ENCODE assay signal across 18 cellular contexts in genomic region chr1:68149110-68149798, GRCh38.
DNase-seq lines count a peak whose midpoint lies in the region; ATAC-seq and TF ChIP-seq lines count a peak whose summit lies in the region.
"Had no signal": no experiment of that assay in that cellular context is flagged by ENCODE, and none has a peak within 500 bp of the region (broad histone marks: within the 10 kb centered on the region; RNA-seq: fewer than 3 reads in every experiment).

No MANE protein-coding gene starts in this region.

- intact Hi-C loops in CD8-positive, alpha-beta T cell (cut with DNase I, micrococcal nuclease) = no loop called here

- peaks cover 8 to 47% (median 8%) of the 10 kb centered on the region in 3 donors for H3K4me1 ChIP-seq in gastroesophageal sphincter
- H3K4me1 ChIP-seq in skeletal muscle tissue (ENCODE audit: control insufficient read depth in 3 of 3, insufficient read depth in 3 of 3, low read length in 3 of 3) = peaks cover 30 to 31% (median 30%) of the 10 kb centered on the region in 3 donors
- H3K4me1 ChIP-seq in CD8-positive, alpha-beta T cell (ENCODE audit: insufficient read depth, low read length) = no peaks in the 10 kb centered on the region
- H3K4me1 ChIP-seq: SJCRH30 had no signal

- peak overlapping the region in 2 of 3 donors; percentile 20 to 57 for H3K9ac ChIP-seq in skeletal muscle tissue (ENCODE audit: low read depth in 1 of 3, low read length in 3 of 3)

- H3K36me3 ChIP-seq in gastroesophageal sphincter (peaks cover 9 to 85% of the 10 kb centered on the region in 2 donors), skeletal muscle tissue (ENCODE audit: control insufficient read depth in 3 of 3, insufficient read depth in 3 of 3, low read length in 3 of 3) (peaks cover 0 to 24% (median 0%) of the 10 kb centered on the region in 3 donors)
- H3K36me3 ChIP-seq in CD8-positive, alpha-beta T cell (ENCODE audit: insufficient read depth, low read length) = no peaks in the 10 kb centered on the region

- H3K27ac Mint-ChIP-seq in CD8-positive, alpha-beta T cell = no peak overlapping the region
- H3K27ac Mint-ChIP-seq: B cell; CD4-positive, CD25-positive, alpha-beta regulatory T cell; IgD-negative memory B cell had no signal

- peak; percentile 38 for DNase-seq in cerebellum (ENCODE audit: low spot score)
- peak; percentile 90 for DNase-seq in myocyte (ENCODE audit: low read depth)
- DNase-seq in NK-92 (lab: John Stamatoyannopoulos, UW; ENCODE audit: unreplicated experiment) = no peak
- DNase-seq in NCI-H446 treated with DMSO at 0.1 percent for 48 hours (lab: John Stamatoyannopoulos, UW) = no peak
- no peak for DNase-seq in CD8-positive, alpha-beta T cell
- DNase-seq: CD4-positive, CD25-positive, alpha-beta regulatory T cell; DMS53; H7; Kasumi-1; MM.1S; NCI-H1092 treated with DMSO at 0.1 percent for 48 hours; NCI-H2081 treated with DMSO at 0.1 percent for 48 hours; NK-92 treated with Interleukin-12 subunit alpha and Interleukin-12 subunit beta, amount 100 ng/mL, for 24 hours; SJCRH30 had no signal

- CTCF ChIA-PET in CD8-positive, alpha-beta T cell (lab: Charles Lee) = no interaction called here

- no peaks in the 10 kb centered on the region for H3K4me1 Mint-ChIP-seq in CD8-positive, alpha-beta T cell (ENCODE audit: low read depth)
- H3K4me1 Mint-ChIP-seq: B cell; CD4-positive, CD25-positive, alpha-beta regulatory T cell; IgD-negative memory B cell had no signal

- H3K9me3 ChIP-seq in gastroesophageal sphincter (no peaks in the 10 kb centered on the region), skeletal muscle tissue (ENCODE audit: control insufficient read depth in 3 of 3, low read length in 3 of 3) (no peaks in the 10 kb centered on the region)
- H3K9me3 ChIP-seq in CD8-positive, alpha-beta T cell (ENCODE audit: low read length) = no peaks in the 10 kb centered on the region
- H3K9me3 ChIP-seq: SJCRH30 had no signal

- no peaks in the 10 kb centered on the region for H3K27me3 Mint-ChIP-seq in CD8-positive, alpha-beta T cell (ENCODE audit: low read depth)
- H3K27me3 Mint-ChIP-seq: CD4-positive, CD25-positive, alpha-beta regulatory T cell had no signal

- TF ChIP-seq EP300 in gastroesophageal sphincter (IDR thresholded peaks at IDR 0.05) = no peak

- H3K4me3 ChIP-seq in gastroesophageal sphincter = no peak overlapping the region
- no peak overlapping the region for H3K4me3 ChIP-seq in skeletal muscle tissue (ENCODE audit: low read length in 3 of 3)
- no peak overlapping the region for H3K4me3 ChIP-seq in CD8-positive, alpha-beta T cell (ENCODE audit: low read depth, low read length)
- H3K4me3 ChIP-seq: SJCRH30 had no signal

- no peaks in the 10 kb centered on the region for H3K36me3 Mint-ChIP-seq in CD8-positive, alpha-beta T cell
- H3K36me3 Mint-ChIP-seq: CD4-positive, CD25-positive, alpha-beta regulatory T cell; IgD-negative memory B cell had no signal

- peak; percentile 78 for ATAC-seq in gastroesophageal sphincter
- ATAC-seq in CD8-positive, alpha-beta T cell = no peak

- no peak overlapping the region for H3K4me3 Mint-ChIP-seq in CD8-positive, alpha-beta T cell
- H3K4me3 Mint-ChIP-seq: B cell; CD4-positive, CD25-positive, alpha-beta regulatory T cell; IgD-negative memory B cell had no signal

- WGBS in gastroesophageal sphincter (ENCODE audit: low coverage in 1 of 2), 2 donors = 51 to 68% methylated on average over 2 to 5 of the region's 5 CpGs

- TF ChIP-seq POLR2A in gastroesophageal sphincter (IDR thresholded peaks at IDR 0.05) = no peak

- POLR2A ChIA-PET in CD8-positive, alpha-beta T cell (lab: Charles Lee) = no interaction called here

- H3K27me3 ChIP-seq in gastroesophageal sphincter (no peaks in the 10 kb centered on the region), skeletal muscle tissue (ENCODE audit: control insufficient read depth in 3 of 3, insufficient read depth in 3 of 3, low read length in 3 of 3) (no peaks in the 10 kb centered on the region)
- H3K27me3 ChIP-seq in CD8-positive, alpha-beta T cell (ENCODE audit: insufficient read depth, low read length) = no peaks in the 10 kb centered on the region
- H3K27me3 ChIP-seq: SJCRH30 had no signal

- no peak for TF ChIP-seq CTCF in gastroesophageal sphincter (IDR thresholded peaks at IDR 0.05)
- TF ChIP-seq CTCF in CD8-positive, alpha-beta T cell (IDR thresholded peaks at IDR 0.05) = no peak

- H3K27ac ChIP-seq in gastroesophageal sphincter = peak overlapping the region; percentile 70 to 83 (median 82)
- peak overlapping the region; percentile 87 for H3K27ac ChIP-seq in skeletal muscle tissue (ENCODE audit: low read depth, low read length)
- H3K27ac ChIP-seq in CD8-positive, alpha-beta T cell (ENCODE audit: low read depth, low read length) = no peak overlapping the region
- H3K27ac ChIP-seq: SJCRH30 had no signal

- no peaks in the 10 kb centered on the region for H3K9me3 Mint-ChIP-seq in CD8-positive, alpha-beta T cell
- H3K9me3 Mint-ChIP-seq: CD4-positive, CD25-positive, alpha-beta regulatory T cell; IgD-negative memory B cell had no signal

Comparison
In these comparisons a context has a peak if more than half of its experiments do, and no peak if none do; other contexts are left out.
1. DNase-seq: peak in cerebellum (single experiment) and myocyte (single experiment); none in NK-92 (single experiment), NCI-H446 treated with DMSO at 0.1 percent for 48 hours (single experiment) and CD8-positive, alpha-beta T cell (0 of 7).